1 cellular context compared by ENCODE assay signal in the genomic region with DNA sequence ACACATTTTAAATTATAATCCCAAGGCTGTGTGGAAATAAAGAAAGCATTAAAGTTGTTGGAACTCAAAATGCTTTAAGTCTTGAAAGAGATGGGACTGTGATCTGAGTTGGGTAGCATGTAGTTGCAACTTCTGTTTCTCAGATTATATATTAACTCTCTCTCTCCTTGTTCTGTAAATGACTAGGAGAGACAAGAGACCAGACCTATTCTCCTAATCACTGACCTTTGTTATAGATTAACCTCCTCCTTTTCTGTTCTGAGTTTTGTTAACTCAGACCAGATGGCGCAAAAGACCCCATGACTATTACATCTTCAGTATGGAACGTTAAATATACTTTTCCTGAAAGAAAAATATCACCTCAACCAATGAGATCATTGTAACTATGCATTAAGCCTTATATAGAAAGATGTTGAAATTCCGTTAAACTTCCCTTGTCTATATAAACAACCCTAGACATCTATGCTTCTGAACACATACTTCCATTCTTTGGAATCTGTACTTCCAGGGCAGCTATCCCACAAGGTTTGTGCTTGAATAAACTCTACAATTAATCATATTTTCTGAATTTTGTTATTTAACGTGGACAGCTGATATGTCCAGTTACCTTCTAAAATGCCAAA.
A peak's percentile ranks its signal among the peaks of the same experiment; 100 is the strongest.
TF ChIP-seq lines count a peak whose summit lies in the region.

No MANE protein-coding gene starts in this region.

TF ChIP-seq in HepG2, 621 proteins besides CTCF, POLR2A, EP300 and RAD21 (continued from another document and continues in another):
- TF ChIP-seq, protein P1, sequence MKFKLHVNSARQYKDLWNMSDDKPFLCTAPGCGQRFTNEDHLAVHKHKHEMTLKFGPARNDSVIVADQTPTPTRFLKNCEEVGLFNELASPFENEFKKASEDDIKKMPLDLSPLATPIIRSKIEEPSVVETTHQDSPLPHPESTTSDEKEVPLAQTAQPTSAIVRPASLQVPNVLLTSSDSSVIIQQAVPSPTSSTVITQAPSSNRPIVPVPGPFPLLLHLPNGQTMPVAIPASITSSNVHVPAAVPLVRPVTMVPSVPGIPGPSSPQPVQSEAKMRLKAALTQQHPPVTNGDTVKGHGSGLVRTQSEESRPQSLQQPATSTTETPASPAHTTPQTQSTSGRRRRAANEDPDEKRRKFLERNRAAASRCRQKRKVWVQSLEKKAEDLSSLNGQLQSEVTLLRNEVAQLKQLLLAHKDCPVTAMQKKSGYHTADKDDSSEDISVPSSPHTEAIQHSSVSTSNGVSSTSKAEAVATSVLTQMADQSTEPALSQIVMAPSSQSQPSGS (CRISPR knock-in tag; IDR thresholded peaks at IDR 0.05), result peak; percentile 99
- TF ChIP-seq ZNF614 (CRISPR knock-in tag; IDR thresholded peaks at IDR 0.05; ENCODE audit: borderline replicate concordance) (peak; percentile 34; the same call in 1 of the 2 replicates), HOXA9 (CRISPR knock-in tag; IDR thresholded peaks at IDR 0.05; ENCODE audit: borderline replicate concordance) (no peak), CAMTA2 (CRISPR knock-in tag; IDR thresholded peaks at IDR 0.05; ENCODE audit: borderline replicate concordance) (no peak), ZNF792 (CRISPR knock-in tag; IDR thresholded peaks at IDR 0.05) (0 out of 2 replicates have a peak, but pooled peaks have one; percentile 19), SP4 (CRISPR knock-in tag; IDR thresholded peaks at IDR 0.05) (no peak), ZBTB7B (CRISPR knock-in tag; IDR thresholded peaks at IDR 0.05) (0 out of 2 replicates have a peak, but pooled peaks have one; percentile 36), ZFP36 (IDR thresholded peaks at IDR 0.05; ENCODE audit: borderline replicate concordance, low read depth, low read length, partially characterized antibody) (no peak), SMAD3 (CRISPR knock-in tag; IDR thresholded peaks at IDR 0.05) (no peak; the same call in 1 of the 2 replicates), PAWR (CRISPR knock-in tag; IDR thresholded peaks at IDR 0.05; ENCODE audit: borderline replicate concordance) (no peak), MAFK (conservative IDR thresholded peaks at IDR 0.05 in 1 of 2, IDR thresholded peaks at IDR 0.05 in 1 of 2; ENCODE audit: low read length in 2 of 2) (no peak), ZNF44 (CRISPR knock-in tag; IDR thresholded peaks at IDR 0.05) (no peak), ETV5 (CRISPR knock-in tag; IDR thresholded peaks at IDR 0.05; ENCODE audit: borderline replicate concordance) (peak; percentile 57; the same call in 1 of the 2 replicates), SOX13 (IDR thresholded peaks at IDR 0.05) (peak; percentile 69; the same call in 1 of the 2 replicates), SOX13 (CRISPR knock-in tag; conservative IDR thresholded peaks at IDR 0.05 in 1 of 2, IDR thresholded peaks at IDR 0.05 in 1 of 2) (peak in 1 of 2 experiments; percentile 96; a peak in 2 of 4 replicates), TBL1XR1 (IDR thresholded peaks at IDR 0.05; ENCODE audit: borderline replicate concordance, low read length, partially characterized antibody) (peak; percentile 77), NFYB (CRISPR knock-in tag; IDR thresholded peaks at IDR 0.05) (peak; percentile 65; the same call in 1 of the 2 replicates), MED8 (CRISPR knock-in tag; IDR thresholded peaks at IDR 0.05; ENCODE audit: insufficient replicate concordance) (peak; percentile 66), ERF (CRISPR knock-in tag; IDR thresholded peaks at IDR 0.05) (0 out of 2 replicates have a peak, but pooled peaks have one; percentile 32), HNRNPUL1 (IDR thresholded peaks at IDR 0.05; ENCODE audit: low read depth, low read length) (peak; percentile 40; the same call in 1 of the 2 replicates), NFIC (IDR thresholded peaks at IDR 0.05; ENCODE audit: low read length) (peak; percentile 86), SALL1 (CRISPR knock-in tag; IDR thresholded peaks at IDR 0.05) (no peak), JUN (CRISPR knock-in tag; IDR thresholded peaks at IDR 0.05) (peak; percentile 93), SIX4 (CRISPR knock-in tag; IDR thresholded peaks at IDR 0.05) (peak; percentile 73; the same call in 1 of the 2 replicates), JDP2 (CRISPR knock-in tag; IDR thresholded peaks at IDR 0.05; ENCODE audit: borderline replicate concordance) (no peak), ZNF768 (CRISPR knock-in tag; IDR thresholded peaks at IDR 0.05) (no peak)
- TF ChIP-seq, protein P2, sequence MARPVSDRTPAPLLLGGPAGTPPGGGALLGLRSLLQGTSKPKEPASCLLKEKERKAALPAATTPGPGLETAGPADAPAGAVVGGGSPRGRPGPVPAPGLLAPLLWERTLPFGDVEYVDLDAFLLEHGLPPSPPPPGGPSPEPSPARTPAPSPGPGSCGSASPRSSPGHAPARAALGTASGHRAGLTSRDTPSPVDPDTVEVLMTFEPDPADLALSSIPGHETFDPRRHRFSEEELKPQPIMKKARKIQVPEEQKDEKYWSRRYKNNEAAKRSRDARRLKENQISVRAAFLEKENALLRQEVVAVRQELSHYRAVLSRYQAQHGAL (CRISPR knock-in tag; IDR thresholded peaks at IDR 0.05; ENCODE audit: not compliant biosample characterization), result no peak
- TF ChIP-seq, protein P3, sequence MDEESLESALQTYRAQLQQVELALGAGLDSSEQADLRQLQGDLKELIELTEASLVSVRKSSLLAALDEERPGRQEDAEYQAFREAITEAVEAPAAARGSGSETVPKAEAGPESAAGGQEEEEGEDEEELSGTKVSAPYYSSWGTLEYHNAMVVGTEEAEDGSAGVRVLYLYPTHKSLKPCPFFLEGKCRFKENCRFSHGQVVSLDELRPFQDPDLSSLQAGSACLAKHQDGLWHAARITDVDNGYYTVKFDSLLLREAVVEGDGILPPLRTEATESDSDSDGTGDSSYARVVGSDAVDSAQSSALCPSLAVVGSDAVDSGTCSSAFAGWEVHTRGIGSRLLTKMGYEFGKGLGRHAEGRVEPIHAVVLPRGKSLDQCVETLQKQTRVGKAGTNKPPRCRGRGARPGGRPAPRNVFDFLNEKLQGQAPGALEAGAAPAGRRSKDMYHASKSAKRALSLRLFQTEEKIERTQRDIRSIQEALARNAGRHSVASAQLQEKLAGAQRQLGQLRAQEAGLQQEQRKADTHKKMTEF (CRISPR knock-in tag; IDR thresholded peaks at IDR 0.05), result peak; percentile 84
- TF ChIP-seq, protein P4, sequence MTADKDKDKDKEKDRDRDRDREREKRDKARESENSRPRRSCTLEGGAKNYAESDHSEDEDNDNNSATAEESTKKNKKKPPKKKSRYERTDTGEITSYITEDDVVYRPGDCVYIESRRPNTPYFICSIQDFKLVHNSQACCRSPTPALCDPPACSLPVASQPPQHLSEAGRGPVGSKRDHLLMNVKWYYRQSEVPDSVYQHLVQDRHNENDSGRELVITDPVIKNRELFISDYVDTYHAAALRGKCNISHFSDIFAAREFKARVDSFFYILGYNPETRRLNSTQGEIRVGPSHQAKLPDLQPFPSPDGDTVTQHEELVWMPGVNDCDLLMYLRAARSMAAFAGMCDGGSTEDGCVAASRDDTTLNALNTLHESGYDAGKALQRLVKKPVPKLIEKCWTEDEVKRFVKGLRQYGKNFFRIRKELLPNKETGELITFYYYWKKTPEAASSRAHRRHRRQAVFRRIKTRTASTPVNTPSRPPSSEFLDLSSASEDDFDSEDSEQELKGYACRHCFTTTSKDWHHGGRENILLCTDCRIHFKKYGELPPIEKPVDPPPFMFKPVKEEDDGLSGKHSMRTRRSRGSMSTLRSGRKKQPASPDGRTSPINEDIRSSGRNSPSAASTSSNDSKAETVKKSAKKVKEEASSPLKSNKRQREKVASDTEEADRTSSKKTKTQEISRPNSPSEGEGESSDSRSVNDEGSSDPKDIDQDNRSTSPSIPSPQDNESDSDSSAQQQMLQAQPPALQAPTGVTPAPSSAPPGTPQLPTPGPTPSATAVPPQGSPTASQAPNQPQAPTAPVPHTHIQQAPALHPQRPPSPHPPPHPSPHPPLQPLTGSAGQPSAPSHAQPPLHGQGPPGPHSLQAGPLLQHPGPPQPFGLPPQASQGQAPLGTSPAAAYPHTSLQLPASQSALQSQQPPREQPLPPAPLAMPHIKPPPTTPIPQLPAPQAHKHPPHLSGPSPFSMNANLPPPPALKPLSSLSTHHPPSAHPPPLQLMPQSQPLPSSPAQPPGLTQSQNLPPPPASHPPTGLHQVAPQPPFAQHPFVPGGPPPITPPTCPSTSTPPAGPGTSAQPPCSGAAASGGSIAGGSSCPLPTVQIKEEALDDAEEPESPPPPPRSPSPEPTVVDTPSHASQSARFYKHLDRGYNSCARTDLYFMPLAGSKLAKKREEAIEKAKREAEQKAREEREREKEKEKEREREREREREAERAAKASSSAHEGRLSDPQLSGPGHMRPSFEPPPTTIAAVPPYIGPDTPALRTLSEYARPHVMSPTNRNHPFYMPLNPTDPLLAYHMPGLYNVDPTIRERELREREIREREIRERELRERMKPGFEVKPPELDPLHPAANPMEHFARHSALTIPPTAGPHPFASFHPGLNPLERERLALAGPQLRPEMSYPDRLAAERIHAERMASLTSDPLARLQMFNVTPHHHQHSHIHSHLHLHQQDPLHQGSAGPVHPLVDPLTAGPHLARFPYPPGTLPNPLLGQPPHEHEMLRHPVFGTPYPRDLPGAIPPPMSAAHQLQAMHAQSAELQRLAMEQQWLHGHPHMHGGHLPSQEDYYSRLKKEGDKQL (CRISPR knock-in tag; IDR thresholded peaks at IDR 0.05; ENCODE audit: low read depth), result peak; percentile 66
- TF ChIP-seq, protein P5, sequence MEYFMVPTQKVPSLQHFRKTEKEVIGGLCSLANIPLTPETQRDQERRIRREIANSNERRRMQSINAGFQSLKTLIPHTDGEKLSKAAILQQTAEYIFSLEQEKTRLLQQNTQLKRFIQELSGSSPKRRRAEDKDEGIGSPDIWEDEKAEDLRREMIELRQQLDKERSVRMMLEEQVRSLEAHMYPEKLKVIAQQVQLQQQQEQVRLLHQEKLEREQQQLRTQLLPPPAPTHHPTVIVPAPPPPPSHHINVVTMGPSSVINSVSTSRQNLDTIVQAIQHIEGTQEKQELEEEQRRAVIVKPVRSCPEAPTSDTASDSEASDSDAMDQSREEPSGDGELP (IDR thresholded peaks at IDR 0.05; ENCODE audit: borderline replicate concordance, low read depth), result peak; percentile 40; the same call in 1 of the 2 replicates
- TF ChIP-seq, protein P6, sequence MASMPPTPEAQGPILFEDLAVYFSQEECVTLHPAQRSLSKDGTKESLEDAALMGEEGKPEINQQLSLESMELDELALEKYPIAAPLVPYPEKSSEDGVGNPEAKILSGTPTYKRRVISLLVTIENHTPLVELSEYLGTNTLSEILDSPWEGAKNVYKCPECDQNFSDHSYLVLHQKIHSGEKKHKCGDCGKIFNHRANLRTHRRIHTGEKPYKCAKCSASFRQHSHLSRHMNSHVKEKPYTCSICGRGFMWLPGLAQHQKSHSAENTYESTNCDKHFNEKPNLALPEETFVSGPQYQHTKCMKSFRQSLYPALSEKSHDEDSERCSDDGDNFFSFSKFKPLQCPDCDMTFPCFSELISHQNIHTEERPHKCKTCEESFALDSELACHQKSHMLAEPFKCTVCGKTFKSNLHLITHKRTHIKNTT (CRISPR knock-in tag; IDR thresholded peaks at IDR 0.05), result no peak
- TF ChIP-seq, protein P7, sequence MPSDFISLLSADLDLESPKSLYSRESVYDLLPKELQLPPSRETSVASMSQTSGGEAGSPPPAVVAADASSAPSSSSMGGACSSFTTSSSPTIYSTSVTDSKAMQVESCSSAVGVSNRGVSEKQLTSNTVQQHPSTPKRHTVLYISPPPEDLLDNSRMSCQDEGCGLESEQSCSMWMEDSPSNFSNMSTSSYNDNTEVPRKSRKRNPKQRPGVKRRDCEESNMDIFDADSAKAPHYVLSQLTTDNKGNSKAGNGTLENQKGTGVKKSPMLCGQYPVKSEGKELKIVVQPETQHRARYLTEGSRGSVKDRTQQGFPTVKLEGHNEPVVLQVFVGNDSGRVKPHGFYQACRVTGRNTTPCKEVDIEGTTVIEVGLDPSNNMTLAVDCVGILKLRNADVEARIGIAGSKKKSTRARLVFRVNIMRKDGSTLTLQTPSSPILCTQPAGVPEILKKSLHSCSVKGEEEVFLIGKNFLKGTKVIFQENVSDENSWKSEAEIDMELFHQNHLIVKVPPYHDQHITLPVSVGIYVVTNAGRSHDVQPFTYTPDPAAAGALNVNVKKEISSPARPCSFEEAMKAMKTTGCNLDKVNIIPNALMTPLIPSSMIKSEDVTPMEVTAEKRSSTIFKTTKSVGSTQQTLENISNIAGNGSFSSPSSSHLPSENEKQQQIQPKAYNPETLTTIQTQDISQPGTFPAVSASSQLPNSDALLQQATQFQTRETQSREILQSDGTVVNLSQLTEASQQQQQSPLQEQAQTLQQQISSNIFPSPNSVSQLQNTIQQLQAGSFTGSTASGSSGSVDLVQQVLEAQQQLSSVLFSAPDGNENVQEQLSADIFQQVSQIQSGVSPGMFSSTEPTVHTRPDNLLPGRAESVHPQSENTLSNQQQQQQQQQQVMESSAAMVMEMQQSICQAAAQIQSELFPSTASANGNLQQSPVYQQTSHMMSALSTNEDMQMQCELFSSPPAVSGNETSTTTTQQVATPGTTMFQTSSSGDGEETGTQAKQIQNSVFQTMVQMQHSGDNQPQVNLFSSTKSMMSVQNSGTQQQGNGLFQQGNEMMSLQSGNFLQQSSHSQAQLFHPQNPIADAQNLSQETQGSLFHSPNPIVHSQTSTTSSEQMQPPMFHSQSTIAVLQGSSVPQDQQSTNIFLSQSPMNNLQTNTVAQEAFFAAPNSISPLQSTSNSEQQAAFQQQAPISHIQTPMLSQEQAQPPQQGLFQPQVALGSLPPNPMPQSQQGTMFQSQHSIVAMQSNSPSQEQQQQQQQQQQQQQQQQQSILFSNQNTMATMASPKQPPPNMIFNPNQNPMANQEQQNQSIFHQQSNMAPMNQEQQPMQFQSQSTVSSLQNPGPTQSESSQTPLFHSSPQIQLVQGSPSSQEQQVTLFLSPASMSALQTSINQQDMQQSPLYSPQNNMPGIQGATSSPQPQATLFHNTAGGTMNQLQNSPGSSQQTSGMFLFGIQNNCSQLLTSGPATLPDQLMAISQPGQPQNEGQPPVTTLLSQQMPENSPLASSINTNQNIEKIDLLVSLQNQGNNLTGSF (CRISPR knock-in tag; IDR thresholded peaks at IDR 0.05), result no peak
- TF ChIP-seq, protein P8, sequence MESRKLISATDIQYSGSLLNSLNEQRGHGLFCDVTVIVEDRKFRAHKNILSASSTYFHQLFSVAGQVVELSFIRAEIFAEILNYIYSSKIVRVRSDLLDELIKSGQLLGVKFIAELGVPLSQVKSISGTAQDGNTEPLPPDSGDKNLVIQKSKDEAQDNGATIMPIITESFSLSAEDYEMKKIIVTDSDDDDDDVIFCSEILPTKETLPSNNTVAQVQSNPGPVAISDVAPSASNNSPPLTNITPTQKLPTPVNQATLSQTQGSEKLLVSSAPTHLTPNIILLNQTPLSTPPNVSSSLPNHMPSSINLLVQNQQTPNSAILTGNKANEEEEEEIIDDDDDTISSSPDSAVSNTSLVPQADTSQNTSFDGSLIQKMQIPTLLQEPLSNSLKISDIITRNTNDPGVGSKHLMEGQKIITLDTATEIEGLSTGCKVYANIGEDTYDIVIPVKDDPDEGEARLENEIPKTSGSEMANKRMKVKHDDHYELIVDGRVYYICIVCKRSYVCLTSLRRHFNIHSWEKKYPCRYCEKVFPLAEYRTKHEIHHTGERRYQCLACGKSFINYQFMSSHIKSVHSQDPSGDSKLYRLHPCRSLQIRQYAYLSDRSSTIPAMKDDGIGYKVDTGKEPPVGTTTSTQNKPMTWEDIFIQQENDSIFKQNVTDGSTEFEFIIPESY (CRISPR knock-in tag; IDR thresholded peaks at IDR 0.05), result no peak
- TF ChIP-seq, protein P9, sequence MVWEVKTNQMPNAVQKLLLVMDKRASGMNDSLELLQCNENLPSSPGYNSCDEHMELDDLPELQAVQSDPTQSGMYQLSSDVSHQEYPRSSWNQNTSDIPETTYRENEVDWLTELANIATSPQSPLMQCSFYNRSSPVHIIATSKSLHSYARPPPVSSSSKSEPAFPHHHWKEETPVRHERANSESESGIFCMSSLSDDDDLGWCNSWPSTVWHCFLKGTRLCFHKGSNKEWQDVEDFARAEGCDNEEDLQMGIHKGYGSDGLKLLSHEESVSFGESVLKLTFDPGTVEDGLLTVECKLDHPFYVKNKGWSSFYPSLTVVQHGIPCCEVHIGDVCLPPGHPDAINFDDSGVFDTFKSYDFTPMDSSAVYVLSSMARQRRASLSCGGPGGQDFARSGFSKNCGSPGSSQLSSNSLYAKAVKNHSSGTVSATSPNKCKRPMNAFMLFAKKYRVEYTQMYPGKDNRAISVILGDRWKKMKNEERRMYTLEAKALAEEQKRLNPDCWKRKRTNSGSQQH (CRISPR knock-in tag; IDR thresholded peaks at IDR 0.05; ENCODE audit: low read depth), result no peak
